ENCODE assay signal across 20 cellular contexts in genomic region chr5:10559883-10560282, GRCh38. TPM values are rescaled to one million over a fixed set of nuclear protein-coding genes. Genes with fewer than 3 reads are reported as not detected.
"Had no signal": no experiment of that assay in that cellular context is flagged by ENCODE, and none has a peak within 500 bp of the region (broad histone marks: within the 10 kb centered on the region; RNA-seq: fewer than 3 reads in every experiment).

No MANE protein-coding gene starts in this region.

- H3K36me3 ChIP-seq: esophagus muscularis mucosa, prostate gland, right atrium auricular region, stomach had no signal

- ATAC-seq: activated CD8-positive, alpha-beta memory T cell treated with anti-CD3 and anti-CD28 coated beads, Interleukin-2, amount 10 ng/mL, durations not matched to agents 7 days and 5 days; left lobe of liver had no signal

- H3K36me3 Mint-ChIP-seq: activated CD8-positive, alpha-beta memory T cell treated with anti-CD3 and anti-CD28 coated beads, Interleukin-2, amount 10 ng/mL, durations not matched to agents 7 days and 5 days; activated naive CD8-positive, alpha-beta T cell treated with anti-CD3 and anti-CD28 coated beads, Interleukin-2, amount 10 ng/mL, durations not matched to agents 7 days and 5 days had no signal

- H3K4me1 ChIP-seq: prostate gland had no signal

- H3K9me3 Mint-ChIP-seq: activated CD4-positive, alpha-beta memory T cell treated with anti-CD3 and anti-CD28 coated beads, Interleukin-2, amount 10 ng/mL, durations not matched to agents 7 days and 5 days; activated naive CD8-positive, alpha-beta T cell treated with anti-CD3 and anti-CD28 coated beads, Interleukin-2, amount 10 ng/mL, durations not matched to agents 7 days and 5 days; T-helper 2 cell treated with Interferon-gamma antibody and Interleukin-4, amounts not matched to agents 5 μg/mL and 100 μg/mL, for 36 hours had no signal

- H3K27ac ChIP-seq: esophagus muscularis mucosa, prostate gland, right atrium auricular region, SK-N-MC, skin epidermis, testis had no signal

- H3K27ac Mint-ChIP-seq: activated CD4-positive, alpha-beta memory T cell treated with anti-CD3 and anti-CD28 coated beads, Interleukin-2, amount 10 ng/mL, durations not matched to agents 7 days and 5 days; activated CD8-positive, alpha-beta memory T cell treated with anti-CD3 and anti-CD28 coated beads, Interleukin-2, amount 10 ng/mL, durations not matched to agents 7 days and 5 days; activated naive CD8-positive, alpha-beta T cell treated with anti-CD3 and anti-CD28 coated beads, Interleukin-2, amount 10 ng/mL, durations not matched to agents 7 days and 5 days; T-helper 2 cell treated with Interferon-gamma antibody and Interleukin-4, amounts not matched to agents 5 μg/mL and 100 μg/mL, for 36 hours had no signal

- H3K4me3 Mint-ChIP-seq: activated CD4-positive, alpha-beta memory T cell treated with anti-CD3 and anti-CD28 coated beads, Interleukin-2, amount 10 ng/mL, durations not matched to agents 7 days and 5 days; activated CD8-positive, alpha-beta memory T cell treated with anti-CD3 and anti-CD28 coated beads, Interleukin-2, amount 10 ng/mL, durations not matched to agents 7 days and 5 days; activated naive CD8-positive, alpha-beta T cell treated with anti-CD3 and anti-CD28 coated beads, Interleukin-2, amount 10 ng/mL, durations not matched to agents 7 days and 5 days; T-helper 2 cell treated with Interferon-gamma antibody and Interleukin-4, amounts not matched to agents 5 μg/mL and 100 μg/mL, for 36 hours had no signal

- H3K27me3 ChIP-seq: right atrium auricular region, testis had no signal

- H3K4me3 ChIP-seq: lung, prostate gland, right atrium auricular region, SK-N-MC, skin epidermis, stomach, testis had no signal

- H3K9me3 ChIP-seq: esophagus muscularis mucosa, prostate gland, right atrium auricular region, stomach, testis had no signal

- DNase-seq: activated CD4-positive, alpha-beta memory T cell treated with anti-CD3 and anti-CD28 coated beads, Interleukin-2, amount 10 ng/mL, durations not matched to agents 7 days and 5 days; activated CD4-positive, alpha-beta T cell treated with anti-CD3 and anti-CD28 coated beads for 4 hours; activated CD8-positive, alpha-beta memory T cell treated with anti-CD3 and anti-CD28 coated beads, Interleukin-2, amount 10 ng/mL, durations not matched to agents 7 days and 5 days; activated naive CD8-positive, alpha-beta T cell treated with anti-CD3 and anti-CD28 coated beads, Interleukin-2, amount 10 ng/mL, durations not matched to agents 7 days and 5 days; effector CD8-positive, alpha-beta T cell; kidney; occipital lobe; stimulated activated CD4-positive, alpha-beta T cell treated with anti-CD3 and anti-CD28 coated beads, Interleukin-15, amount 100 ng/mL, for 24 hours; stimulated activated CD4-positive, alpha-beta T cell treated with anti-CD3 and anti-CD28 coated beads, Interleukin-2, amount 100 ng/mL, for 48 hours; stomach; testis had no signal

RNA-seq across cellular contexts. Expression of gene ANKRD33B, which starts 4.0 kb away (rescaled TPM):
- polyA plus RNA-seq: neural cell had no signal
